Comparison of ENCODE assay signal across 9 cellular contexts in the genomic region with DNA sequence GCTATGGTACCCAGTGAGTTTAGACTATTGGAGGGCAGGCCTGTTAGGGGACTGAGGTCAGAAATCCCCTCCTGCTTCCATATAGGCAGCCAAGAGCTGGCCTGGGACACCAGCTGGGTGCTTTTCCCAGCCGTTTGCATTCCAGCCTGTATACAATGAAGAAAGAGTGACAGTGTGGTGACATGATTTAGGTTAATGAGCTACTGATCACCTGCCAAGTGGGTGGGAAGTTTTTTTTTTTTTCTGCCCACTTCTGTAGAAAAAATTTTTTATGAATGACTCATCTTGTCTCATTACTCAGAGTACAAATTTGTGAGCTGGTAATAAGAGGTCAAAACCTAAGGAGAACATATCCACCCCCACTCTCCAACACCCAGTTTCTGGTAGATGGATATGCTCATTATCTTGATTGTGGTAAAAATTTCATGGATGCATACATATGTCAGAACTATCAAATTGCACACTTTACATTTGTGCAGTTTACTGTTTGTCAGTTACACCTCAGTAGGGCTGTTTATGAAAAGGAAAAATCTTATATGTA. TPM values are rescaled to one million over a fixed set of nuclear protein-coding genes. Genes with fewer than 3 reads are reported as not detected.
DNase-seq lines count a peak whose midpoint lies in the region; ATAC-seq and TF ChIP-seq lines count a peak whose summit lies in the region.
"Had no signal": no experiment of that assay in that cellular context is flagged by ENCODE, and none has a peak within 500 bp of the region (broad histone marks: within the 10 kb centered on the region; RNA-seq: fewer than 3 reads in every experiment).

No MANE protein-coding gene starts in this region.

- no peak for TF ChIP-seq CTCF in esophagus squamous epithelium (IDR thresholded peaks at IDR 0.05)

- H3K27ac ChIP-seq in esophagus squamous epithelium: no peak overlapping the region
- H3K27ac ChIP-seq: heart right ventricle had no signal

- no peak overlapping the region for H3K4me3 ChIP-seq in esophagus squamous epithelium
- H3K4me3 ChIP-seq: heart right ventricle had no signal

- H3K36me3 ChIP-seq in esophagus squamous epithelium: no peaks in the 10 kb centered on the region
- H3K36me3 ChIP-seq: heart right ventricle had no signal

- H3K27me3 ChIP-seq in esophagus squamous epithelium: no peaks in the 10 kb centered on the region
- H3K27me3 ChIP-seq: heart right ventricle had no signal

- DNase-seq in AG08395 (ENCODE audit: low spot score) (peak; percentile 45), H4 (ENCODE audit: low spot score) (peak; percentile 49), kidney glomerular epithelial cell (lab: John Stamatoyannopoulos, UW) (peak; percentile 75), posterior vena cava (ENCODE audit: low spot score) (no peak), SIG-M5 (lab: John Stamatoyannopoulos, UW) (no peak), esophagus squamous epithelium (lab: John Stamatoyannopoulos, UW) (no peak)
- DNase-seq: heart right ventricle had no signal

- H3K9me3 ChIP-seq in esophagus squamous epithelium: no peaks in the 10 kb centered on the region
- H3K9me3 ChIP-seq: heart right ventricle had no signal

- intact Hi-C loops in posterior vena cava (cut with DNase I) (no loop called here), esophagus squamous epithelium (cut with DNase I) (no loop called here)

- peak; percentile 84 for ATAC-seq in SK-N-SH treated with all-trans-retinoic acid at 6 μM for 48 hours
- ATAC-seq in HG03097 (IDR thresholded peaks at IDR 0.05; ENCODE audit: low FRiP score, unreplicated experiment): no peak

- H3K4me1 ChIP-seq in esophagus squamous epithelium: peaks cover 0 to 12% (median 0%) of the 10 kb centered on the region in 3 donors

- TF ChIP-seq POLR2A in esophagus squamous epithelium (IDR thresholded peaks at IDR 0.05): no peak

- no CpG with 5 or more reads among the region's 1 CpG for WGBS in esophagus squamous epithelium, 2 donors

TF ChIP-seq in SK-N-SH treated with all-trans-retinoic acid at 6 μM for 48 hours, 23 proteins besides CTCF, POLR2A, EP300 and RAD21:
- no peak for TF ChIP-seq OSR1 (CRISPR knock-in tag; IDR thresholded peaks at IDR 0.05)
- TF ChIP-seq, protein P1, sequence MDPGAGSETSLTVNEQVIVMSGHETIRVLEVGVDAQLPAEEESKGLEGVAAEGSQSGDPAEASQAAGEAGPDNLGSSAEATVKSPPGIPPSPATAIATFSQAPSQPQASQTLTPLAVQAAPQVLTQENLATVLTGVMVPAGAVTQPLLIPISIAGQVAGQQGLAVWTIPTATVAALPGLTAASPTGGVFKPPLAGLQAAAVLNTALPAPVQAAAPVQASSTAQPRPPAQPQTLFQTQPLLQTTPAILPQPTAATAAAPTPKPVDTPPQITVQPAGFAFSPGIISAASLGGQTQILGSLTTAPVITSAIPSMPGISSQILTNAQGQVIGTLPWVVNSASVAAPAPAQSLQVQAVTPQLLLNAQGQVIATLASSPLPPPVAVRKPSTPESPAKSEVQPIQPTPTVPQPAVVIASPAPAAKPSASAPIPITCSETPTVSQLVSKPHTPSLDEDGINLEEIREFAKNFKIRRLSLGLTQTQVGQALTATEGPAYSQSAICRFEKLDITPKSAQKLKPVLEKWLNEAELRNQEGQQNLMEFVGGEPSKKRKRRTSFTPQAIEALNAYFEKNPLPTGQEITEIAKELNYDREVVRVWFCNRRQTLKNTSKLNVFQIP (CRISPR knock-in tag; IDR thresholded peaks at IDR 0.05; ENCODE audit: borderline replicate concordance, low read depth): peak; percentile 65; the same call in 1 of the 2 replicates

RNA-seq across cellular contexts. Expression of a gene that starts 16.4 kb away (rescaled TPM):
- 0.31 and 1.8 TPM in 2 replicates for total RNA-seq in H4 (2014; rRNA removed; shearing (Covaris generic))
- under 1 TPM in 1 of 2 donors, not detected in 1; 0.29 TPM for total RNA-seq in posterior vena cava
- total RNA-seq in esophagus squamous epithelium: 10 to 100 TPM in 3 of 4 donors, 1 to 10 TPM in 1; 3.3 to 26.1 (median 15.1) TPM

RNA-seq across cellular contexts. Expression of a gene that starts 35.5 kb away (rescaled TPM):
- total RNA-seq in H4 (2014; rRNA removed; shearing (Covaris generic)): 10.2 and 16.6 TPM in 2 replicates
- total RNA-seq in posterior vena cava: 10 to 100 TPM; 58.0 to 74.4 TPM
- total RNA-seq in esophagus squamous epithelium: 10 to 100 TPM; 16.1 to 45.6 (median 30.4) TPM

RNA-seq across cellular contexts. Expression of a gene that starts 45.3 kb away (rescaled TPM):
- total RNA-seq in H4 (2014; rRNA removed; shearing (Covaris generic)): 4.1 and 4.5 TPM in 2 replicates
- total RNA-seq in posterior vena cava: 1 to 10 TPM; 5.4 to 6.6 TPM
- 10 to 100 TPM; 18.1 to 41.8 (median 32.8) TPM for total RNA-seq in esophagus squamous epithelium

Comparison
In these comparisons a context has a peak if more than half of its experiments do, and no peak if none do; other contexts are left out.
1. DNase-seq: peak in AG08395 (single experiment), H4 (single experiment) and kidney glomerular epithelial cell (single experiment); none in posterior vena cava (single experiment), SIG-M5 (single experiment) and esophagus squamous epithelium (single experiment).